37 cellular contexts compared by ENCODE assay signal in genomic region chr1:201689647-201690046, GRCh38.
"Had no signal": no experiment of that assay in that cellular context is flagged by ENCODE, and none has a peak within 500 bp of the region (broad histone marks: within the 10 kb centered on the region; RNA-seq: fewer than 3 reads in every experiment).

No MANE protein-coding gene starts in this region.

- H3K27ac Mint-ChIP-seq: activated B cell treated with CpG ODN at 0.5 μM for 24 hours; activated CD4-positive, alpha-beta memory T cell treated with anti-CD3 and anti-CD28 coated beads for 36 hours; activated CD4-positive, alpha-beta T cell treated with anti-CD3 and anti-CD28 coated beads, Interleukin-2, amount 10 ng/mL, durations not matched to agents 24 days and 14 days; activated CD8-positive, alpha-beta T cell treated with anti-CD3 and anti-CD28 coated beads for 36 hours; activated naive CD4-positive, alpha-beta T cell treated with anti-CD3 and anti-CD28 coated beads for 36 hours; activated naive CD4-positive, alpha-beta T cell treated with anti-CD3 and anti-CD28 coated beads, Interleukin-2, amount 50 U/mL, for 72 hours; activated naive CD8-positive, alpha-beta T cell treated with anti-CD3 and anti-CD28 coated beads for 36 hours; activated T-cell treated with anti-CD3 and anti-CD28 coated beads, Interleukin-2, amount 50 U/mL, for 72 hours; activated T-helper 1 cell treated with anti-CD3 and anti-CD28 coated beads, Interleukin-12 subunit alpha, Interleukin-12 subunit beta, Interleukin-2, Interleukin-4 antibody, amounts not matched to agents 30 ng/mL and 10 ng/mL and 1 ng/mL, durations not matched to agents 14 hours and 24 hours and 36 hours; activated T-helper 17 cell treated with anti-CD3 and anti-CD28 coated beads, Interleukin-2, amount 50 U/mL, for 72 hours; T-helper 1 cell treated with Interleukin-12 subunit alpha and Interleukin-12 subunit beta and Interleukin-4 antibody, amounts not matched to agents 30 μg/mL and 1 μg/mL, for 36 hours; T-helper 2 cell treated with Interferon-gamma antibody and Interleukin-4, amounts not matched to agents 5 μg/mL and 100 μg/mL, for 36 hours had no signal

- H3K36me3 Mint-ChIP-seq: activated CD4-positive, alpha-beta memory T cell treated with anti-CD3 and anti-CD28 coated beads for 36 hours; activated naive CD4-positive, alpha-beta T cell treated with anti-CD3 and anti-CD28 coated beads, Interleukin-2, amount 50 U/mL, for 72 hours; activated naive CD8-positive, alpha-beta T cell treated with anti-CD3 and anti-CD28 coated beads for 36 hours had no signal

- H3K4me3 Mint-ChIP-seq: activated B cell treated with CpG ODN at 0.5 μM for 24 hours; activated CD4-positive, alpha-beta memory T cell treated with anti-CD3 and anti-CD28 coated beads for 36 hours; activated CD4-positive, alpha-beta T cell treated with anti-CD3 and anti-CD28 coated beads, Interleukin-2, amount 10 ng/mL, durations not matched to agents 24 days and 14 days; activated CD8-positive, alpha-beta T cell treated with anti-CD3 and anti-CD28 coated beads for 36 hours; activated naive CD4-positive, alpha-beta T cell treated with anti-CD3 and anti-CD28 coated beads for 36 hours; activated naive CD8-positive, alpha-beta T cell treated with anti-CD3 and anti-CD28 coated beads for 36 hours; activated T-cell treated with anti-CD3 and anti-CD28 coated beads, Interleukin-2, amount 50 U/mL, for 4 hours; activated T-cell treated with anti-CD3 and anti-CD28 coated beads, Interleukin-2, amount 50 U/mL, for 72 hours; activated T-helper 1 cell treated with anti-CD3 and anti-CD28 coated beads, Interleukin-12 subunit alpha, Interleukin-12 subunit beta, Interleukin-2, Interleukin-4 antibody, amounts not matched to agents 30 ng/mL and 10 ng/mL and 1 ng/mL, durations not matched to agents 14 hours and 24 hours and 36 hours; activated T-helper 17 cell treated with anti-CD3 and anti-CD28 coated beads, Interleukin-2, amount 50 U/mL, for 72 hours; T-helper 1 cell treated with Interleukin-12 subunit alpha and Interleukin-12 subunit beta and Interleukin-4 antibody, amounts not matched to agents 30 μg/mL and 1 μg/mL, for 36 hours; T-helper 2 cell treated with Interferon-gamma antibody and Interleukin-4, amounts not matched to agents 5 μg/mL and 100 μg/mL, for 36 hours had no signal

- FAIRE-seq: astrocyte, TTC549 had no signal

- H3K9me3 ChIP-seq: adrenal gland, body of pancreas, breast epithelium had no signal

- H3K27me3 ChIP-seq: adrenal gland, body of pancreas, brain microvascular endothelial cell, breast epithelium had no signal

- H3K27ac ChIP-seq: adrenal gland, body of pancreas, brain microvascular endothelial cell, breast epithelium, VCaP had no signal

- H3K36me3 ChIP-seq: adrenal gland, breast epithelium had no signal

- DNase-seq: activated B cell treated with CpG ODN at 0.5 μM for 24 hours; activated CD4-positive, alpha-beta memory T cell treated with anti-CD3 and anti-CD28 coated beads for 36 hours; activated CD4-positive, alpha-beta T cell treated with anti-CD3 and anti-CD28 coated beads for 4 hours; activated CD4-positive, alpha-beta T cell treated with anti-CD3 and anti-CD28 coated beads, Interleukin-2, amount 10 ng/mL, durations not matched to agents 24 days and 14 days; activated CD4-positive, alpha-beta T cell treated with anti-CD3 and anti-CD28 coated beads, Interleukin-2, amount 50 U/mL, for 1 hour; activated CD4-positive, alpha-beta T cell treated with anti-CD3 and anti-CD28 coated beads, Interleukin-2, amount 50 U/mL, for 4 hours; activated CD4-positive, CD25-positive, alpha-beta regulatory T cell treated with anti-CD3 and anti-CD28 coated beads, Interleukin-2, amount 50 U/mL, for 72 hours; activated CD8-positive, alpha-beta memory T cell treated with anti-CD3 and anti-CD28 coated beads, Interleukin-2, amount 50 U/mL, for 4 hours; activated CD8-positive, alpha-beta T cell treated with anti-CD3 and anti-CD28 coated beads for 36 hours; activated effector memory CD4-positive, alpha-beta T cell treated with anti-CD3 and anti-CD28 coated beads, Interleukin-2, amount 50 U/mL, for 16 hours; activated gamma-delta T cell treated with Interleukin-2 at 50 U/mL for 16 hours; activated naive CD4-positive, alpha-beta T cell; activated naive CD4-positive, alpha-beta T cell treated with anti-CD3 and anti-CD28 coated beads for 36 hours; activated naive CD4-positive, alpha-beta T cell treated with anti-CD3 and anti-CD28 coated beads, Interleukin-2, amount 50 U/mL, for 16 hours; activated naive CD8-positive, alpha-beta T cell treated with anti-CD3 and anti-CD28 coated beads for 36 hours; activated T-cell treated with anti-CD3 and anti-CD28 coated beads for 4 hours; activated T-cell treated with anti-CD3 and anti-CD28 coated beads, Interleukin-2, amount 50 U/mL, for 1 hour; activated T-cell treated with anti-CD3 and anti-CD28 coated beads, Interleukin-2, amount 50 U/mL, for 4 hours; activated T-cell treated with anti-CD3 and anti-CD28 coated beads, Interleukin-2, amount 50 U/mL, for 72 hours; adrenal gland; amniotic stem cell; aorta; body of pancreas; brain microvascular endothelial cell; central memory CD4-positive, alpha-beta T cell; T-helper 1 cell; T-helper 2 cell; T-helper 9 cell had no signal

- H3K4me3 ChIP-seq: adrenal gland, body of pancreas, breast epithelium had no signal

- H3K27me3 Mint-ChIP-seq: activated CD4-positive, alpha-beta memory T cell treated with anti-CD3 and anti-CD28 coated beads for 36 hours; activated CD8-positive, alpha-beta T cell treated with anti-CD3 and anti-CD28 coated beads for 36 hours; activated naive CD8-positive, alpha-beta T cell treated with anti-CD3 and anti-CD28 coated beads for 36 hours; activated T-helper 17 cell treated with anti-CD3 and anti-CD28 coated beads, Interleukin-2, amount 50 U/mL, for 72 hours had no signal

- H3K4me1 ChIP-seq: adrenal gland, breast epithelium had no signal

- H3K4me1 Mint-ChIP-seq: activated B cell treated with CpG ODN at 0.5 μM for 24 hours; activated CD4-positive, alpha-beta T cell treated with anti-CD3 and anti-CD28 coated beads, Interleukin-2, amount 10 ng/mL, durations not matched to agents 24 days and 14 days; activated naive CD8-positive, alpha-beta T cell treated with anti-CD3 and anti-CD28 coated beads for 36 hours; activated T-helper 17 cell treated with anti-CD3 and anti-CD28 coated beads, Interleukin-2, amount 50 U/mL, for 72 hours had no signal

- H3K9me3 Mint-ChIP-seq: activated B cell treated with CpG ODN at 0.5 μM for 24 hours; activated CD4-positive, alpha-beta memory T cell treated with anti-CD3 and anti-CD28 coated beads for 36 hours; activated CD4-positive, alpha-beta T cell treated with anti-CD3 and anti-CD28 coated beads, Interleukin-2, amount 10 ng/mL, durations not matched to agents 24 days and 14 days; activated naive CD4-positive, alpha-beta T cell treated with anti-CD3 and anti-CD28 coated beads, Interleukin-2, amount 50 U/mL, for 72 hours; activated T-cell treated with anti-CD3 and anti-CD28 coated beads, Interleukin-2, amount 50 U/mL, for 4 hours; activated T-helper 1 cell treated with anti-CD3 and anti-CD28 coated beads, Interleukin-12 subunit alpha, Interleukin-12 subunit beta, Interleukin-2, Interleukin-4 antibody, amounts not matched to agents 30 ng/mL and 10 ng/mL and 1 ng/mL, durations not matched to agents 14 hours and 24 hours and 36 hours; activated T-helper 17 cell treated with anti-CD3 and anti-CD28 coated beads, Interleukin-2, amount 50 U/mL, for 72 hours; T-helper 1 cell treated with Interleukin-12 subunit alpha and Interleukin-12 subunit beta and Interleukin-4 antibody, amounts not matched to agents 30 μg/mL and 1 μg/mL, for 36 hours; T-helper 2 cell treated with Interferon-gamma antibody and Interleukin-4, amounts not matched to agents 5 μg/mL and 100 μg/mL, for 36 hours had no signal
